Comparison of ENCODE assay signal across 1 cellular context in the genomic region with DNA sequence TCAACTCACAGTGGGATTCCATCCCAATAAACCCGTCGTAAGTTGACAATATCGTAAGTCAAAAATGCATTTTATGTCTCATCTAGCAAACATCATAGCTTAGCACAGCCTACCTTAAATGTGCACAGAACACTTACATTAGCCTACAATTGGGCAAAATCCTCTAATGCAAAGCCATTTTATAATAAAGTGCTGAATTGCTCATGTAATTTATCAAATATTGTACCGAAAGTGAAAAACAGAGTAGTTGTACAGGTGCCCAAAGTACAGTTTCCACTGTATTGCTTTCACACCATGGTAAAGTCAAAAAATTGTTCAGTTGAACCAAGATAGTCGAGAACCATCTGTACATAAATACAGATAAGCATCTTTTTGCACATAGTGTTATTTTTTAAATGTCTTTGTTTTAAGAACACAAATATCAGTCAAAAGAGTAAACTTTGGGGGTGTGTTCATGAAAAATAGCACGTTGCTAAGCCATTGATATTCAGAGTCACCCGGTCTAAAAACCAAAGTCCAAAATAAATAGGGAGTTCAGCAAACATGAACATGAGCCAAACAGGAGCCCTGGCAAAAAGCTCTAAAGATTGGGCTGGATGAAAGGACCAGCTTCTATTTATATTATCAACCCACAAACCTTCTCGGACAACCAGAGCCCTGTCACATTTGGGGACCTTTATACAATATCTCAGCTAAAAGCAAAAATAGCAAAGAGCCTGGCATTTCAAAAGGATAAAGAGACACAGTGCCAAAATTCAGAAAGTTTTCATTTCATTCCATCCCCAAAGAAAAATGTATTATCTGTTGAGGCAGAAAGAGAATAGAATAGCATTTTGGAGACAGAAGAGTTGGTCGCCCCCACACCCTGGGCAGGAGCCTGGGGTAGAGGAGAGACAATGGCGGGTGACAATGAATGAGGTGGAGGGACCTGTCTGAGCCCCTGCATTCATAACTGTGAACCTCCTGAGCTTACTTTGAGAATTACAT.
TF ChIP-seq lines count a peak whose summit lies in the region.

No MANE protein-coding gene starts in this region.

TF ChIP-seq in HepG2, 621 proteins besides CTCF, POLR2A, EP300 and RAD21 (continued from another document and continues in another):
- TF ChIP-seq, protein P1, sequence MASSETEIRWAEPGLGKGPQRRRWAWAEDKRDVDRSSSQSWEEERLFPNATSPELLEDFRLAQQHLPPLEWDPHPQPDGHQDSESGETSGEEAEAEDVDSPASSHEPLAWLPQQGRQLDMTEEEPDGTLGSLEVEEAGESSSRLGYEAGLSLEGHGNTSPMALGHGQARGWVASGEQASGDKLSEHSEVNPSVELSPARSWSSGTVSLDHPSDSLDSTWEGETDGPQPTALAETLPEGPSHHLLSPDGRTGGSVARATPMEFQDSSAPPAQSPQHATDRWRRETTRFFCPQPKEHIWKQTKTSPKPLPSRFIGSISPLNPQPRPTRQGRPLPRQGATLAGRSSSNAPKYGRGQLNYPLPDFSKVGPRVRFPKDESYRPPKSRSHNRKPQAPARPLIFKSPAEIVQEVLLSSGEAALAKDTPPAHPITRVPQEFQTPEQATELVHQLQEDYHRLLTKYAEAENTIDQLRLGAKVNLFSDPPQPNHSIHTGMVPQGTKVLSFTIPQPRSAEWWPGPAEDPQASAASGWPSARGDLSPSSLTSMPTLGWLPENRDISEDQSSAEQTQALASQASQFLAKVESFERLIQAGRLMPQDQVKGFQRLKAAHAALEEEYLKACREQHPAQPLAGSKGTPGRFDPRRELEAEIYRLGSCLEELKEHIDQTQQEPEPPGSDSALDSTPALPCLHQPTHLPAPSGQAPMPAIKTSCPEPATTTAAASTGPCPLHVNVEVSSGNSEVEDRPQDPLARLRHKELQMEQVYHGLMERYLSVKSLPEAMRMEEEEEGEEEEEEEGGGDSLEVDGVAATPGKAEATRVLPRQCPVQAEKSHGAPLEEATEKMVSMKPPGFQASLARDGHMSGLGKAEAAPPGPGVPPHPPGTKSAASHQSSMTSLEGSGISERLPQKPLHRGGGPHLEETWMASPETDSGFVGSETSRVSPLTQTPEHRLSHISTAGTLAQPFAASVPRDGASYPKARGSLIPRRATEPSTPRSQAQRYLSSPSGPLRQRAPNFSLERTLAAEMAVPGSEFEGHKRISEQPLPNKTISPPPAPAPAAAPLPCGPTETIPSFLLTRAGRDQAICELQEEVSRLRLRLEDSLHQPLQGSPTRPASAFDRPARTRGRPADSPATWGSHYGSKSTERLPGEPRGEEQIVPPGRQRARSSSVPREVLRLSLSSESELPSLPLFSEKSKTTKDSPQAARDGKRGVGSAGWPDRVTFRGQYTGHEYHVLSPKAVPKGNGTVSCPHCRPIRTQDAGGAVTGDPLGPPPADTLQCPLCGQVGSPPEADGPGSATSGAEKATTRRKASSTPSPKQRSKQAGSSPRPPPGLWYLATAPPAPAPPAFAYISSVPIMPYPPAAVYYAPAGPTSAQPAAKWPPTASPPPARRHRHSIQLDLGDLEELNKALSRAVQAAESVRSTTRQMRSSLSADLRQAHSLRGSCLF (CRISPR knock-in tag; IDR thresholded peaks at IDR 0.05; ENCODE audit: borderline replicate concordance): no peak
- TF ChIP-seq ZNF7 (CRISPR knock-in tag; IDR thresholded peaks at IDR 0.05) (no peak), ZNF839 (CRISPR knock-in tag; IDR thresholded peaks at IDR 0.05; ENCODE audit: borderline replicate concordance) (no peak), NKX3-1 (CRISPR knock-in tag; IDR thresholded peaks at IDR 0.05) (0 out of 2 replicates have a peak, but pooled peaks have one; percentile 23), ZNF816 (CRISPR knock-in tag; IDR thresholded peaks at IDR 0.05; ENCODE audit: borderline replicate concordance) (peak; percentile 62; the same call in 1 of the 2 replicates), ATF1 (CRISPR knock-in tag; IDR thresholded peaks at IDR 0.05) (peak; percentile 72), FOXK2 (IDR thresholded peaks at IDR 0.05) (peak; percentile 48; the same call in 1 of the 2 replicates), TBX2 (CRISPR knock-in tag; IDR thresholded peaks at IDR 0.05; ENCODE audit: borderline replicate concordance) (peak; percentile 84), PHB2 (IDR thresholded peaks at IDR 0.05; ENCODE audit: partially characterized antibody) (no peak), IRF2 (CRISPR knock-in tag; IDR thresholded peaks at IDR 0.05) (0 out of 2 replicates have a peak, but pooled peaks have one; percentile 27), ISL2 (CRISPR knock-in tag; IDR thresholded peaks at IDR 0.05) (peak; percentile 93), ZFY (CRISPR knock-in tag; IDR thresholded peaks at IDR 0.05) (no peak), ZNF335 (CRISPR knock-in tag; IDR thresholded peaks at IDR 0.05) (no peak), YEATS4 (CRISPR knock-in tag; IDR thresholded peaks at IDR 0.05; ENCODE audit: borderline replicate concordance) (peak; percentile 37; the same call in 1 of the 2 replicates), KLF11 (CRISPR knock-in tag; IDR thresholded peaks at IDR 0.05) (no peak), SIX4 (CRISPR knock-in tag; IDR thresholded peaks at IDR 0.05) (peak; percentile 47; the same call in 1 of the 2 replicates), ERF (CRISPR knock-in tag; IDR thresholded peaks at IDR 0.05) (peak; percentile 33), KDM5B (CRISPR knock-in tag; IDR thresholded peaks at IDR 0.05; ENCODE audit: borderline replicate concordance) (peak; percentile 27; the same call in 1 of the 2 replicates), ZNF570 (CRISPR knock-in tag; IDR thresholded peaks at IDR 0.05; ENCODE audit: borderline replicate concordance) (no peak), ZBTB7B (CRISPR knock-in tag; IDR thresholded peaks at IDR 0.05) (0 out of 2 replicates have a peak, but pooled peaks have one; percentile 20), ETV5 (CRISPR knock-in tag; IDR thresholded peaks at IDR 0.05; ENCODE audit: borderline replicate concordance) (peak; percentile 67; the same call in 1 of the 2 replicates), NR2F1 (CRISPR knock-in tag; IDR thresholded peaks at IDR 0.05) (peak in 1 of 2 experiments; percentile 47; a peak in 1 of 4 replicates), ZBTB7A (CRISPR knock-in tag; IDR thresholded peaks at IDR 0.05) (no peak), MED1 (CRISPR knock-in tag; IDR thresholded peaks at IDR 0.05) (peak; percentile 99), NFKB2 (CRISPR knock-in tag; IDR thresholded peaks at IDR 0.05; ENCODE audit: borderline replicate concordance) (no peak), ZNF788 (CRISPR knock-in tag; IDR thresholded peaks at IDR 0.05; ENCODE audit: borderline replicate concordance) (no peak; the same call in 1 of the 2 replicates)
- TF ChIP-seq, protein P2, sequence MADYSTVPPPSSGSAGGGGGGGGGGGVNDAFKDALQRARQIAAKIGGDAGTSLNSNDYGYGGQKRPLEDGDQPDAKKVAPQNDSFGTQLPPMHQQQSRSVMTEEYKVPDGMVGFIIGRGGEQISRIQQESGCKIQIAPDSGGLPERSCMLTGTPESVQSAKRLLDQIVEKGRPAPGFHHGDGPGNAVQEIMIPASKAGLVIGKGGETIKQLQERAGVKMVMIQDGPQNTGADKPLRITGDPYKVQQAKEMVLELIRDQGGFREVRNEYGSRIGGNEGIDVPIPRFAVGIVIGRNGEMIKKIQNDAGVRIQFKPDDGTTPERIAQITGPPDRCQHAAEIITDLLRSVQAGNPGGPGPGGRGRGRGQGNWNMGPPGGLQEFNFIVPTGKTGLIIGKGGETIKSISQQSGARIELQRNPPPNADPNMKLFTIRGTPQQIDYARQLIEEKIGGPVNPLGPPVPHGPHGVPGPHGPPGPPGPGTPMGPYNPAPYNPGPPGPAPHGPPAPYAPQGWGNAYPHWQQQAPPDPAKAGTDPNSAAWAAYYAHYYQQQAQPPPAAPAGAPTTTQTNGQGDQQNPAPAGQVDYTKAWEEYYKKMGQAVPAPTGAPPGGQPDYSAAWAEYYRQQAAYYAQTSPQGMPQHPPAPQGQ (CRISPR knock-in tag; IDR thresholded peaks at IDR 0.05; ENCODE audit: borderline replicate concordance): no peak
- TF ChIP-seq, protein P3, sequence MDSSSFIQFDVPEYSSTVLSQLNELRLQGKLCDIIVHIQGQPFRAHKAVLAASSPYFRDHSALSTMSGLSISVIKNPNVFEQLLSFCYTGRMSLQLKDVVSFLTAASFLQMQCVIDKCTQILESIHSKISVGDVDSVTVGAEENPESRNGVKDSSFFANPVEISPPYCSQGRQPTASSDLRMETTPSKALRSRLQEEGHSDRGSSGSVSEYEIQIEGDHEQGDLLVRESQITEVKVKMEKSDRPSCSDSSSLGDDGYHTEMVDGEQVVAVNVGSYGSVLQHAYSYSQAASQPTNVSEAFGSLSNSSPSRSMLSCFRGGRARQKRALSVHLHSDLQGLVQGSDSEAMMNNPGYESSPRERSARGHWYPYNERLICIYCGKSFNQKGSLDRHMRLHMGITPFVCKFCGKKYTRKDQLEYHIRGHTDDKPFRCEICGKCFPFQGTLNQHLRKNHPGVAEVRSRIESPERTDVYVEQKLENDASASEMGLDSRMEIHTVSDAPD (CRISPR knock-in tag; IDR thresholded peaks at IDR 0.05): peak; percentile 86; the same call in 1 of the 2 replicates
- TF ChIP-seq, protein P4, sequence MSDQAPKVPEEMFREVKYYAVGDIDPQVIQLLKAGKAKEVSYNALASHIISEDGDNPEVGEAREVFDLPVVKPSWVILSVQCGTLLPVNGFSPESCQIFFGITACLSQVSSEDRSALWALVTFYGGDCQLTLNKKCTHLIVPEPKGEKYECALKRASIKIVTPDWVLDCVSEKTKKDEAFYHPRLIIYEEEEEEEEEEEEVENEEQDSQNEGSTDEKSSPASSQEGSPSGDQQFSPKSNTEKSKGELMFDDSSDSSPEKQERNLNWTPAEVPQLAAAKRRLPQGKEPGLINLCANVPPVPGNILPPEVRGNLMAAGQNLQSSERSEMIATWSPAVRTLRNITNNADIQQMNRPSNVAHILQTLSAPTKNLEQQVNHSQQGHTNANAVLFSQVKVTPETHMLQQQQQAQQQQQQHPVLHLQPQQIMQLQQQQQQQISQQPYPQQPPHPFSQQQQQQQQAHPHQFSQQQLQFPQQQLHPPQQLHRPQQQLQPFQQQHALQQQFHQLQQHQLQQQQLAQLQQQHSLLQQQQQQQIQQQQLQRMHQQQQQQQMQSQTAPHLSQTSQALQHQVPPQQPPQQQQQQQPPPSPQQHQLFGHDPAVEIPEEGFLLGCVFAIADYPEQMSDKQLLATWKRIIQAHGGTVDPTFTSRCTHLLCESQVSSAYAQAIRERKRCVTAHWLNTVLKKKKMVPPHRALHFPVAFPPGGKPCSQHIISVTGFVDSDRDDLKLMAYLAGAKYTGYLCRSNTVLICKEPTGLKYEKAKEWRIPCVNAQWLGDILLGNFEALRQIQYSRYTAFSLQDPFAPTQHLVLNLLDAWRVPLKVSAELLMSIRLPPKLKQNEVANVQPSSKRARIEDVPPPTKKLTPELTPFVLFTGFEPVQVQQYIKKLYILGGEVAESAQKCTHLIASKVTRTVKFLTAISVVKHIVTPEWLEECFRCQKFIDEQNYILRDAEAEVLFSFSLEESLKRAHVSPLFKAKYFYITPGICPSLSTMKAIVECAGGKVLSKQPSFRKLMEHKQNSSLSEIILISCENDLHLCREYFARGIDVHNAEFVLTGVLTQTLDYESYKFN (CRISPR knock-in tag; conservative IDR thresholded peaks at IDR 0.05): peak; percentile 97
- TF ChIP-seq, protein P5, sequence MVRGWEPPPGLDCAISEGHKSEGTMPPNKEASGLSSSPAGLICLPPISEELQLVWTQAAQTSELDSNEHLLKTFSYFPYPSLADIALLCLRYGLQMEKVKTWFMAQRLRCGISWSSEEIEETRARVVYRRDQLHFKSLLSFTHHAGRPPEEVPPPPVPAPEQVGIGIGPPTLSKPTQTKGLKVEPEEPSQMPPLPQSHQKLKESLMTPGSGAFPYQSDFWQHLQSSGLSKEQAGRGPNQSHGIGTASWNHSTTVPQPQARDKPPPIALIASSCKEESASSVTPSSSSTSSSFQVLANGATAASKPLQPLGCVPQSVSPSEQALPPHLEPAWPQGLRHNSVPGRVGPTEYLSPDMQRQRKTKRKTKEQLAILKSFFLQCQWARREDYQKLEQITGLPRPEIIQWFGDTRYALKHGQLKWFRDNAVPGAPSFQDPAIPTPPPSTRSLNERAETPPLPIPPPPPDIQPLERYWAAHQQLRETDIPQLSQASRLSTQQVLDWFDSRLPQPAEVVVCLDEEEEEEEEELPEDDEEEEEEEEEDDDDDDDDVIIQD (CRISPR knock-in tag; IDR thresholded peaks at IDR 0.05; ENCODE audit: low read depth): peak; percentile 72
- TF ChIP-seq, protein P6, sequence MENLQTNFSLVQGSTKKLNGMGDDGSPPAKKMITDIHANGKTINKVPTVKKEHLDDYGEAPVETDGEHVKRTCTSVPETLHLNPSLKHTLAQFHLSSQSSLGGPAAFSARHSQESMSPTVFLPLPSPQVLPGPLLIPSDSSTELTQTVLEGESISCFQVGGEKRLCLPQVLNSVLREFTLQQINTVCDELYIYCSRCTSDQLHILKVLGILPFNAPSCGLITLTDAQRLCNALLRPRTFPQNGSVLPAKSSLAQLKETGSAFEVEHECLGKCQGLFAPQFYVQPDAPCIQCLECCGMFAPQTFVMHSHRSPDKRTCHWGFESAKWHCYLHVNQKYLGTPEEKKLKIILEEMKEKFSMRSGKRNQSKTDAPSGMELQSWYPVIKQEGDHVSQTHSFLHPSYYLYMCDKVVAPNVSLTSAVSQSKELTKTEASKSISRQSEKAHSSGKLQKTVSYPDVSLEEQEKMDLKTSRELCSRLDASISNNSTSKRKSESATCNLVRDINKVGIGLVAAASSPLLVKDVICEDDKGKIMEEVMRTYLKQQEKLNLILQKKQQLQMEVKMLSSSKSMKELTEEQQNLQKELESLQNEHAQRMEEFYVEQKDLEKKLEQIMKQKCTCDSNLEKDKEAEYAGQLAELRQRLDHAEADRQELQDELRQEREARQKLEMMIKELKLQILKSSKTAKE (CRISPR knock-in tag; IDR thresholded peaks at IDR 0.05; ENCODE audit: borderline replicate concordance): peak; percentile 71; the same call in 1 of the 2 replicates
- TF ChIP-seq, protein P7, sequence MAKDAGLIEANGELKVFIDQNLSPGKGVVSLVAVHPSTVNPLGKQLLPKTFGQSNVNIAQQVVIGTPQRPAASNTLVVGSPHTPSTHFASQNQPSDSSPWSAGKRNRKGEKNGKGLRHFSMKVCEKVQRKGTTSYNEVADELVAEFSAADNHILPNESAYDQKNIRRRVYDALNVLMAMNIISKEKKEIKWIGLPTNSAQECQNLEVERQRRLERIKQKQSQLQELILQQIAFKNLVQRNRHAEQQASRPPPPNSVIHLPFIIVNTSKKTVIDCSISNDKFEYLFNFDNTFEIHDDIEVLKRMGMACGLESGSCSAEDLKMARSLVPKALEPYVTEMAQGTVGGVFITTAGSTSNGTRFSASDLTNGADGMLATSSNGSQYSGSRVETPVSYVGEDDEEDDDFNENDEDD (CRISPR knock-in tag; IDR thresholded peaks at IDR 0.05; ENCODE audit: borderline replicate concordance): no peak
- TF ChIP-seq, protein P8, sequence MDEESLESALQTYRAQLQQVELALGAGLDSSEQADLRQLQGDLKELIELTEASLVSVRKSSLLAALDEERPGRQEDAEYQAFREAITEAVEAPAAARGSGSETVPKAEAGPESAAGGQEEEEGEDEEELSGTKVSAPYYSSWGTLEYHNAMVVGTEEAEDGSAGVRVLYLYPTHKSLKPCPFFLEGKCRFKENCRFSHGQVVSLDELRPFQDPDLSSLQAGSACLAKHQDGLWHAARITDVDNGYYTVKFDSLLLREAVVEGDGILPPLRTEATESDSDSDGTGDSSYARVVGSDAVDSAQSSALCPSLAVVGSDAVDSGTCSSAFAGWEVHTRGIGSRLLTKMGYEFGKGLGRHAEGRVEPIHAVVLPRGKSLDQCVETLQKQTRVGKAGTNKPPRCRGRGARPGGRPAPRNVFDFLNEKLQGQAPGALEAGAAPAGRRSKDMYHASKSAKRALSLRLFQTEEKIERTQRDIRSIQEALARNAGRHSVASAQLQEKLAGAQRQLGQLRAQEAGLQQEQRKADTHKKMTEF (CRISPR knock-in tag; IDR thresholded peaks at IDR 0.05): peak; percentile 88
